Comparison of ENCODE assay signal across 22 cellular contexts in genomic region chr9:2299843-2300205, GRCh38.
A peak's percentile ranks its signal among the peaks of the same experiment; 100 is the strongest.
DNase-seq lines count a peak whose midpoint lies in the region; ATAC-seq, FAIRE-seq and TF ChIP-seq lines count a peak whose summit lies in the region.
"Had no signal": no experiment of that assay in that cellular context is flagged by ENCODE, and none has a peak within 500 bp of the region (broad histone marks: within the 10 kb centered on the region; RNA-seq: fewer than 3 reads in every experiment).

No MANE protein-coding gene starts in this region.

- FAIRE-seq in pancreas (lab: Jason Lieb, UNC) = no peak
- FAIRE-seq: H1 had no signal

- H3K36me3 ChIP-seq in pancreas = no peaks in the 10 kb centered on the region
- H3K36me3 ChIP-seq: cardiac muscle cell had no signal

- H3K27ac ChIP-seq in caudate nucleus (ENCODE audit: low read depth, low read length) = peak overlapping the region; percentile 61
- H3K27ac ChIP-seq in pancreas = peak overlapping the region in 3 of 4 donors; percentile 42 to 86 (median 65)
- H3K27ac ChIP-seq: cardiac muscle cell, coronary artery, foreskin keratinocyte had no signal

- no peaks in the 10 kb centered on the region for H3K27me3 ChIP-seq in pancreas
- H3K27me3 ChIP-seq: cardiac muscle cell, foreskin keratinocyte had no signal

- ATAC-seq in pancreas = no peak
- ATAC-seq in HG03354 (IDR thresholded peaks at IDR 0.05; ENCODE audit: poor library complexity, severe bottlenecking, unreplicated experiment) = no peak
- ATAC-seq in sciatic nerve = no peak
- ATAC-seq in GM21825 (IDR thresholded peaks at IDR 0.05; ENCODE audit: unreplicated experiment) = no peak
- ATAC-seq: activated CD4-positive, CD25-positive, alpha-beta regulatory T cell treated with anti-CD3 and anti-CD28 coated beads, Interleukin-2, amount 50 U/mL, for 24 hours; foreskin keratinocyte; naive thymus-derived CD4-positive, alpha-beta T cell; T-cell had no signal

- H3K4me3 ChIP-seq in pancreas = no peak overlapping the region
- H3K4me3 ChIP-seq: cardiac muscle cell, coronary artery had no signal

- no peaks in the 10 kb centered on the region for H3K9me3 ChIP-seq in pancreas

- intact Hi-C loops in pancreas (cut with DNase I) (no loop called here), sciatic nerve (cut with DNase I) (no loop called here)

- DNase-seq in NCI-H1417 (lab: John Stamatoyannopoulos, UW) (peak in 2 of 3 experiments; percentile 24 to 47), NCI-H1417 treated with DMSO at 0.1 percent for 48 hours (lab: John Stamatoyannopoulos, UW) (no peak), NCI-H1694 (lab: John Stamatoyannopoulos, UW) (peak; percentile 82), caudate nucleus (lab: John Stamatoyannopoulos, UW) (peak in 18 of 61 donors; percentile 2 to 64 (median 16)), pancreas (no peak), sciatic nerve (ENCODE audit: low spot score) (no peak)
- DNase-seq: activated CD4-positive, alpha-beta memory T cell treated with anti-CD3 and anti-CD28 coated beads for 36 hours; activated CD8-positive, alpha-beta memory T cell treated with anti-CD3 and anti-CD28 coated beads, Interleukin-2, amount 50 U/mL, for 4 hours; activated naive CD4-positive, alpha-beta T cell treated with anti-CD3 and anti-CD28 coated beads, Interleukin-2, amount 10 ng/mL, durations not matched to agents 7 days and 5 days; CD8-positive, alpha-beta memory T cell; effector memory CD4-positive, alpha-beta T cell; foreskin keratinocyte; GDM1; naive thymus-derived CD4-positive, alpha-beta T cell; stimulated activated naive CD4-positive, alpha-beta T cell treated with Interleukin-2 at 50 U/mL for 16 hours; T-cell had no signal

- peaks cover 0 to 16% (median 5%) of the 10 kb centered on the region in 3 donors for H3K4me1 ChIP-seq in pancreas
- H3K4me1 ChIP-seq: foreskin keratinocyte had no signal

- TF ChIP-seq CTCF in pancreas (IDR thresholded peaks at IDR 0.05) = no peak

- WGBS in pancreas, 2 donors = 84 to 87% methylated on average over 4 of the region's 4 CpGs

Comparison
In these comparisons a context has a peak if more than half of its experiments do, and no peak if none do; other contexts are left out.
1. DNase-seq: peak in NCI-H1417 (2 of 3) and NCI-H1694 (single experiment); none in NCI-H1417 treated with DMSO at 0.1 percent for 48 hours (single experiment), pancreas (0 of 6) and sciatic nerve (single experiment).